ENCODE assay signal across 1 cellular context in genomic region chr6:135423649-135424128, GRCh38.
TF ChIP-seq lines count a peak whose summit lies in the region.

No MANE protein-coding gene starts in this region.

TF ChIP-seq in HepG2, 621 proteins besides CTCF, POLR2A, EP300 and RAD21 (continued from another document):
- TF ChIP-seq HNF1A (IDR thresholded peaks at IDR 0.05; ENCODE audit: low read depth) (0 out of 2 replicates have a peak, but pooled peaks have one; percentile 27), HNF1A (CRISPR knock-in tag; IDR thresholded peaks at IDR 0.05; ENCODE audit: borderline replicate concordance) (no peak), SMC3 (IDR thresholded peaks at IDR 0.05; ENCODE audit: low read length) (peak; percentile 43; the same call in 1 of the 2 replicates), MAFG (CRISPR knock-in tag; IDR thresholded peaks at IDR 0.05) (no peak), STAG1 (CRISPR knock-in tag; IDR thresholded peaks at IDR 0.05) (peak; percentile 77), YY1 (IDR thresholded peaks at IDR 0.05; ENCODE audit: insufficient read depth, insufficient replicate concordance, low read depth, low read length) (no peak), ETV6 (CRISPR knock-in tag; conservative IDR thresholded peaks at IDR 0.05) (no peak)
